17 cellular contexts compared by ENCODE assay signal in genomic region chr2:129903586-129904425, GRCh38.
DNase-seq lines count a peak whose midpoint lies in the region; ATAC-seq and TF ChIP-seq lines count a peak whose summit lies in the region.
"Had no signal": no experiment of that assay in that cellular context is flagged by ENCODE, and none has a peak within 500 bp of the region (broad histone marks: within the 10 kb centered on the region; RNA-seq: fewer than 3 reads in every experiment).

No MANE protein-coding gene starts in this region.

- no peak for TF ChIP-seq CTCF in ovary (IDR thresholded peaks at IDR 0.05)

- H3K4me1 ChIP-seq in ovary (ENCODE audit: insufficient read depth): no peaks in the 10 kb centered on the region
- H3K4me1 ChIP-seq: HAP-1, heart right ventricle, spleen, transverse colon had no signal

- TF ChIP-seq EP300 in ovary (IDR thresholded peaks at IDR 0.05): no peak

- TF ChIP-seq POLR2A in ovary (IDR thresholded peaks at IDR 0.05): no peak

- H3K9me3 ChIP-seq in ovary (no peaks in the 10 kb centered on the region), MG63 (peaks cover 2% of the 10 kb centered on the region; the same call in 1 of the 2 replicates)
- H3K9me3 ChIP-seq: HAP-1, transverse colon had no signal

- ATAC-seq in Right ventricle myocardium superior (ENCODE audit: poor library complexity): no peak
- ATAC-seq: activated CD8-positive, alpha-beta T cell treated with anti-CD3 and anti-CD28 coated beads, Interleukin-2, amount 10 ng/mL, durations not matched to agents 7 days and 5 days; left ventricle myocardium superior had no signal

- intact Hi-C loops in cardiac septum (cut with DNase I) (no loop called here), Right ventricle myocardium superior (cut with DNase I) (no loop called here), ovary (cut with DNase I) (no loop called here)

- no peak overlapping the region for H3K27ac ChIP-seq in ovary
- H3K27ac ChIP-seq: heart right ventricle, RWPE1, spleen, transverse colon had no signal

- DNase-seq in cardiac septum (ENCODE audit: low spot score) (peak; percentile 70), Right ventricle myocardium superior (no peak), RPMI7951 (ENCODE audit: low read depth) (peak; percentile 5), left kidney (ENCODE audit: low read depth, low spot score) (peak; percentile 82), ovary (no peak), NCI-H345 (lab: John Stamatoyannopoulos, UW) (no peak), MG63 (no peak)
- DNase-seq in activated CD4-positive, alpha-beta T cell treated with anti-CD3 and anti-CD28 coated beads, Interleukin-2, amount 50 U/mL, for 4 hours: no peak
- DNase-seq: activated CD8-positive, alpha-beta T cell treated with anti-CD3 and anti-CD28 coated beads, Interleukin-2, amount 10 ng/mL, durations not matched to agents 7 days and 5 days; DMS79; heart right ventricle; left ventricle myocardium superior; MV-4-11; spleen; transverse colon had no signal

- H3K27me3 ChIP-seq in ovary: no peaks in the 10 kb centered on the region
- no peaks in the 10 kb centered on the region for H3K27me3 ChIP-seq in MG63
- H3K27me3 ChIP-seq: transverse colon had no signal

- no peak overlapping the region for H3K4me3 ChIP-seq in ovary
- no peak overlapping the region for H3K4me3 ChIP-seq in MG63
- H3K4me3 ChIP-seq: HAP-1, heart right ventricle, spleen, transverse colon had no signal

- H3K36me3 ChIP-seq in ovary: no peaks in the 10 kb centered on the region
- H3K36me3 ChIP-seq in MG63: no peaks in the 10 kb centered on the region
- H3K36me3 ChIP-seq: HAP-1, heart right ventricle, spleen, transverse colon had no signal

- WGBS in ovary, 3 donors: 47 to 66% (median 48%) methylated on average over 17 of the region's 17 CpGs

Comparison
In these comparisons a context has a peak if more than half of its experiments do, and no peak if none do; other contexts are left out.
1. DNase-seq: peak in cardiac septum (single experiment), RPMI7951 (single experiment) and left kidney (single experiment); none in Right ventricle myocardium superior (single experiment), ovary (0 of 5), NCI-H345 (single experiment), MG63 (single experiment) and activated CD4-positive, alpha-beta T cell treated with anti-CD3 and anti-CD28 coated beads, Interleukin-2, amount 50 U/mL, for 4 hours (0 of 2).